Comparison of ENCODE assay signal across 15 cellular contexts in the genomic region with DNA sequence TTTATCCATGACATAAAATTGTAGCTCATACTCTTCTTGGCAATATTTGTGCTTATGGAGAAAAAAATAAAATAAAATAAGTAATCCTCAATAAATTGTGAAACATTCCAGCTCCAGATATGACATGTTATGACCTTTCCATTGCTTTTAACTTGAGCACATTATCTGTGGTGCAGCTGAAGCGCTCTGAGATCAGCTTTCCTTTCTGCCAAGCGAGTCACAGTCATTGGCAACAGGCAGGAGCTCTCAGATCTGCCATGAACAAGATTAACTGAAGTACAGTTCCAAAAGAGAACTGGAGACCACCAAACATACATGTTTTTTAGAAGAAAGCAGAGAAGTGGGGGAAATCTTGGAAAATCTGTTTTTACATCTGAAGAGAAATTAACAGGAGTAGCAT.
DNase-seq lines count a peak whose midpoint lies in the region; ATAC-seq, FAIRE-seq and TF ChIP-seq lines count a peak whose summit lies in the region.
"Had no signal": no experiment of that assay in that cellular context is flagged by ENCODE, and none has a peak within 500 bp of the region (broad histone marks: within the 10 kb centered on the region; RNA-seq: fewer than 3 reads in every experiment).

No MANE protein-coding gene starts in this region.

- H2BK20ac ChIP-seq in H1 (ENCODE audit: low read length) = no peak overlapping the region

- no peak for TF ChIP-seq POLR2A in H1 (IDR thresholded peaks at IDR 0.05; ENCODE audit: control extremely low read depth in 1 of 2, low read depth in 2 of 2, low read length in 2 of 2)

- no peaks in the 10 kb centered on the region for H3K79me2 ChIP-seq in H1 (ENCODE audit: control insufficient read depth in 1 of 2, insufficient read depth in 2 of 2, low read length in 2 of 2)
- H3K79me2 ChIP-seq in keratinocyte (ENCODE audit: control insufficient read depth, insufficient read depth, low read length) = no peaks in the 10 kb centered on the region

- no peak overlapping the region for H3K4ac ChIP-seq in H1 (replicated peaks; ENCODE audit: insufficient read length, low read depth, low read length)

- H4K20me1 ChIP-seq in H1 (replicated peaks in 1 of 2; ENCODE audit: control insufficient read depth in 1 of 2, insufficient read depth in 2 of 2, low read length in 2 of 2) (no peaks in the 10 kb centered on the region), keratinocyte (ENCODE audit: control insufficient read depth, extremely low read depth, insufficient read depth, low read length) (no peaks in the 10 kb centered on the region)
- H4K20me1 ChIP-seq: BLaER1 treated with 17β-estradiol and CSF1 and Interleukin-3, amounts not matched to agents 10 nM and 100 nM had no signal

- TF ChIP-seq EP300 in H1 (IDR thresholded peaks at IDR 0.05; ENCODE audit: borderline replicate concordance in 1 of 2, low read depth in 2 of 2, low read length in 2 of 2) = no peak

- H4K8ac ChIP-seq in H1 (ENCODE audit: extremely low read depth, insufficient read depth, low read length) = no peak overlapping the region

- H2BK120ac ChIP-seq in H1 (replicated peaks; ENCODE audit: low read depth, low read length) = no peak overlapping the region

- POLR2A ChIA-PET in H1 (lab: Charles Lee; ENCODE audit: partially characterized antibody) = no interaction called here

- DNase-seq in Right ventricle myocardium inferior (ENCODE audit: missing footprints) (no peak), right cardiac atrium (no peak), MG63 (peak; percentile 24), H1 (ENCODE audit: low read depth in 1 of 2, low spot score in 2 of 2) (no peak), keratinocyte (ENCODE audit: low read depth, low spot score) (no peak), psoas muscle (no peak)
- DNase-seq: ACHN; CD4-positive, CD25-positive, alpha-beta regulatory T cell; DMS79; GM23248; H7 had no signal

- CTCF ChIA-PET in H1 (lab: Charles Lee; ENCODE audit: partially characterized antibody) = interaction anchor here (0.7 to 1.4 kb wide), 5 partner anchors 12 to 132 kb away, joined by 3 to 5 read pairs (median 4); no protein-coding TSS in a partner anchor

- no peak overlapping the region for H3K18ac ChIP-seq in H1 (ENCODE audit: extremely low read depth, low read length)

- no peaks in the 10 kb centered on the region for H3K9me3 ChIP-seq in right cardiac atrium (ENCODE audit: control insufficient read depth, low read length)
- no peaks in the 10 kb centered on the region for H3K9me3 ChIP-seq in MG63
- H3K9me3 ChIP-seq in H1 (ENCODE audit: insufficient read depth in 2 of 2, low read depth in 1 of 2, low read length in 1 of 2) = no peaks in the 10 kb centered on the region
- H3K9me3 ChIP-seq in keratinocyte (ENCODE audit: control insufficient read depth, low read depth, low read length) = no peaks in the 10 kb centered on the region
- no peaks in the 10 kb centered on the region for H3K9me3 ChIP-seq in psoas muscle
- H3K9me3 ChIP-seq: BLaER1 treated with 17β-estradiol and CSF1 and Interleukin-3, amounts not matched to agents 10 nM and 100 nM had no signal

- no peak overlapping the region for H2BK5ac ChIP-seq in H1 (ENCODE audit: low read depth, low read length)

- ATAC-seq in Right ventricle myocardium inferior = peak; percentile 60
- no peak for ATAC-seq in right cardiac atrium
- ATAC-seq in HG03280 (IDR thresholded peaks at IDR 0.05; ENCODE audit: unreplicated experiment) = no peak
- no peak for ATAC-seq in psoas muscle
- ATAC-seq: GM12878 had no signal

- H3K27me3 ChIP-seq in right cardiac atrium (ENCODE audit: control insufficient read depth, insufficient read depth) (no peaks in the 10 kb centered on the region), MG63 (peaks cover 5% of the 10 kb centered on the region), H1 (replicated peaks in 1 of 4; ENCODE audit: control insufficient read depth in 3 of 4, extremely low read depth in 1 of 4, insufficient read depth in 3 of 4, low read length in 3 of 4) (no peaks in the 10 kb centered on the region), keratinocyte (ENCODE audit: control insufficient read depth, extremely low read depth, insufficient read depth, low read length) (no peaks in the 10 kb centered on the region), psoas muscle (ENCODE audit: insufficient read depth in 3 of 3, low read length in 2 of 3) (no peaks in the 10 kb centered on the region)
- H3K27me3 ChIP-seq: BLaER1 treated with 17β-estradiol and CSF1 and Interleukin-3, amounts not matched to agents 10 nM and 100 nM had no signal

- no peaks in the 10 kb centered on the region for H3K36me3 ChIP-seq in MG63
- no peaks in the 10 kb centered on the region for H3K36me3 ChIP-seq in H1 (ENCODE audit: control insufficient read depth in 2 of 4, insufficient read depth in 4 of 4, low read length in 3 of 4)
- no peaks in the 10 kb centered on the region for H3K36me3 ChIP-seq in keratinocyte (ENCODE audit: control insufficient read depth in 2 of 2, extremely low read depth in 1 of 2, insufficient read depth in 2 of 2, low read length in 2 of 2)
- no peaks in the 10 kb centered on the region for H3K36me3 ChIP-seq in psoas muscle (ENCODE audit: insufficient read depth in 1 of 2, low read depth in 1 of 2)
- H3K36me3 ChIP-seq: BLaER1 treated with 17β-estradiol and CSF1 and Interleukin-3, amounts not matched to agents 10 nM and 100 nM had no signal

- H3K4me1 ChIP-seq in right cardiac atrium (ENCODE audit: control insufficient read depth, insufficient read depth, low read length) = no peaks in the 10 kb centered on the region
- peaks cover 0 to 4% (median under 1%) of the 10 kb centered on the region in 4 experiments; a peak in 1 of 7 replicates for H3K4me1 ChIP-seq in H1 (replicated peaks in 1 of 4; ENCODE audit: control insufficient read depth in 3 of 4, insufficient read depth in 4 of 4, low read length in 3 of 4)
- H3K4me1 ChIP-seq in keratinocyte (ENCODE audit: control insufficient read depth, extremely low read depth, insufficient read depth, low read length) = peaks cover 9% of the 10 kb centered on the region
- no peaks in the 10 kb centered on the region for H3K4me1 ChIP-seq in psoas muscle

- H2BK15ac ChIP-seq in H1 (ENCODE audit: low read length) = no peak overlapping the region

- peak overlapping the region; percentile 45 for H3K14ac ChIP-seq in H1 (ENCODE audit: insufficient read length)

- no peaks in the 10 kb centered on the region for H3K9me1 ChIP-seq in keratinocyte (ENCODE audit: control insufficient read depth, extremely low read depth, insufficient read depth, low read length)

- intact Hi-C loops in Right ventricle myocardium inferior (cut with DNase I) = no loop called here
- intact Hi-C loops in right cardiac atrium (cut with DNase I) = no loop called here
- intact Hi-C loops in psoas muscle (cut with DNase I) = no loop called here

- H3K4me2 ChIP-seq in H1 (ENCODE audit: insufficient read depth in 1 of 2, low read depth in 2 of 2, low read length in 2 of 2) (no peak overlapping the region), keratinocyte (ENCODE audit: control insufficient read depth, extremely low read depth, insufficient read depth, low read depth, low read length) (no peak overlapping the region)
- H3K4me2 ChIP-seq: BLaER1 treated with 17β-estradiol and CSF1 and Interleukin-3, amounts not matched to agents 10 nM and 100 nM had no signal

- 0 out of 2 replicates have a peak, but pooled peaks cover 2% of the 10 kb centered on the region for H3K23me2 ChIP-seq in H1 (ENCODE audit: low read depth, low read length)

- no peak overlapping the region for H4K91ac ChIP-seq in H1 (replicated peaks; ENCODE audit: insufficient read length, low read length)

- H3K23ac ChIP-seq in H1 (ENCODE audit: insufficient read length) = no peak overlapping the region

- no peak for TF ChIP-seq RAD21 in H1 (IDR thresholded peaks at IDR 0.05 in 1 of 2, conservative IDR thresholded peaks at IDR 0.05 in 1 of 2; ENCODE audit: low read depth in 2 of 2, low read length in 2 of 2)

- H4K5ac ChIP-seq in H1 (ENCODE audit: insufficient read length, low read depth, low read length) = no peak overlapping the region

- H3K4me3 ChIP-seq in right cardiac atrium (ENCODE audit: low read length) = no peak overlapping the region
- H3K4me3 ChIP-seq in MG63 = no peak overlapping the region
- H3K4me3 ChIP-seq in H1 (ENCODE audit: extremely low read depth in 1 of 4, insufficient read depth in 2 of 4, low read depth in 3 of 4, low read length in 4 of 4) = no peak overlapping the region
- H3K4me3 ChIP-seq in keratinocyte (ENCODE audit: control insufficient read depth in 2 of 3, extremely low read depth in 1 of 3, insufficient read depth in 2 of 3, low read depth in 1 of 3, low read length in 3 of 3) = no peak overlapping the region
- no peak overlapping the region for H3K4me3 ChIP-seq in psoas muscle
- H3K4me3 ChIP-seq: BLaER1 treated with 17β-estradiol and CSF1 and Interleukin-3, amounts not matched to agents 10 nM and 100 nM; GM12878; GM23248 had no signal

- no peak overlapping the region for H2BK12ac ChIP-seq in H1 (ENCODE audit: low read depth, low read length)

- H2AFZ ChIP-seq in H1 (ENCODE audit: low read length) (no peak overlapping the region), keratinocyte (ENCODE audit: control insufficient read depth, low read length) (no peak overlapping the region)
- H2AFZ ChIP-seq: GM23248 had no signal

- no peak overlapping the region for H2AK5ac ChIP-seq in H1 (ENCODE audit: low read depth, low read length)

- 45% methylated on average over 2 of the region's 2 CpGs for WGBS in right cardiac atrium
- 100% methylated on average over 2 of the region's 2 CpGs; no CpG with 5 or more reads in 1 of the 2 experiments for WGBS in H1 (ENCODE audit: extremely low coverage in 1 of 2, insufficient coverage in 1 of 2, insufficient read length in 1 of 2, insufficient replicate concordance in 2 of 2, low coverage in 1 of 2, low lambda C conversion rate in 2 of 2, missing lambda C conversion rate in 1 of 2), 2 experiments
- 18 to 50% (median 21%) methylated on average over 2 of the region's 2 CpGs for WGBS in psoas muscle, 3 donors

- no peak overlapping the region for H3K9ac ChIP-seq in H1 (replicated peaks in 1 of 4; ENCODE audit: extremely low read depth in 1 of 4, low read depth in 3 of 4, low read length in 3 of 4)
- no peak overlapping the region for H3K9ac ChIP-seq in keratinocyte (ENCODE audit: control insufficient read depth, extremely low read depth, insufficient read depth, low read length)
- H3K9ac ChIP-seq: BLaER1 treated with 17β-estradiol and CSF1 and Interleukin-3, amounts not matched to agents 10 nM and 100 nM; GM23248 had no signal

- no peak for TF ChIP-seq CTCF in H1 (IDR thresholded peaks at IDR 0.05; ENCODE audit: control extremely low read depth in 1 of 3, insufficient read depth in 1 of 3, low read depth in 1 of 3, low read length in 3 of 3)
- no peak for TF ChIP-seq CTCF in keratinocyte (optimal IDR thresholded peaks at IDR 0.05 in 1 of 3, IDR thresholded peaks at IDR 0.05 in 1 of 3, conservative IDR thresholded peaks at IDR 0.05 in 1 of 3; ENCODE audit: extremely low read depth in 1 of 3, insufficient read depth in 2 of 3, low read length in 3 of 3)
- no peak for TF ChIP-seq CTCF in psoas muscle (IDR thresholded peaks at IDR 0.05)

- dilution Hi-C loops in keratinocyte (cut with MboI; ENCODE audit: extremely low pct_ligation_motif_present, low sequenced_read_pairs) = no loop called here

- no peak overlapping the region for H3K56ac ChIP-seq in H1 (replicated peaks; ENCODE audit: insufficient read length, low read depth, low read length)

- FAIRE-seq in H1 (lab: Jason Lieb, UNC) = no peak
- FAIRE-seq in keratinocyte (lab: Jason Lieb, UNC) = no peak
- FAIRE-seq: GM12878, GM18507 had no signal

- H3K27ac ChIP-seq in right cardiac atrium (ENCODE audit: low read length) = no peak overlapping the region
- no peak overlapping the region for H3K27ac ChIP-seq in H1 (ENCODE audit: low read depth, low read length)
- H3K27ac ChIP-seq in keratinocyte (ENCODE audit: control insufficient read depth, insufficient read depth, low read length) = peak overlapping the region; percentile 48
- no peak overlapping the region for H3K27ac ChIP-seq in psoas muscle
- H3K27ac ChIP-seq: BLaER1 treated with 17β-estradiol and CSF1 and Interleukin-3, amounts not matched to agents 10 nM and 100 nM; GM23248 had no signal

- H3K79me1 ChIP-seq in H1 (ENCODE audit: low read depth, low read length) = no peaks in the 10 kb centered on the region
